In the genomic region with DNA sequence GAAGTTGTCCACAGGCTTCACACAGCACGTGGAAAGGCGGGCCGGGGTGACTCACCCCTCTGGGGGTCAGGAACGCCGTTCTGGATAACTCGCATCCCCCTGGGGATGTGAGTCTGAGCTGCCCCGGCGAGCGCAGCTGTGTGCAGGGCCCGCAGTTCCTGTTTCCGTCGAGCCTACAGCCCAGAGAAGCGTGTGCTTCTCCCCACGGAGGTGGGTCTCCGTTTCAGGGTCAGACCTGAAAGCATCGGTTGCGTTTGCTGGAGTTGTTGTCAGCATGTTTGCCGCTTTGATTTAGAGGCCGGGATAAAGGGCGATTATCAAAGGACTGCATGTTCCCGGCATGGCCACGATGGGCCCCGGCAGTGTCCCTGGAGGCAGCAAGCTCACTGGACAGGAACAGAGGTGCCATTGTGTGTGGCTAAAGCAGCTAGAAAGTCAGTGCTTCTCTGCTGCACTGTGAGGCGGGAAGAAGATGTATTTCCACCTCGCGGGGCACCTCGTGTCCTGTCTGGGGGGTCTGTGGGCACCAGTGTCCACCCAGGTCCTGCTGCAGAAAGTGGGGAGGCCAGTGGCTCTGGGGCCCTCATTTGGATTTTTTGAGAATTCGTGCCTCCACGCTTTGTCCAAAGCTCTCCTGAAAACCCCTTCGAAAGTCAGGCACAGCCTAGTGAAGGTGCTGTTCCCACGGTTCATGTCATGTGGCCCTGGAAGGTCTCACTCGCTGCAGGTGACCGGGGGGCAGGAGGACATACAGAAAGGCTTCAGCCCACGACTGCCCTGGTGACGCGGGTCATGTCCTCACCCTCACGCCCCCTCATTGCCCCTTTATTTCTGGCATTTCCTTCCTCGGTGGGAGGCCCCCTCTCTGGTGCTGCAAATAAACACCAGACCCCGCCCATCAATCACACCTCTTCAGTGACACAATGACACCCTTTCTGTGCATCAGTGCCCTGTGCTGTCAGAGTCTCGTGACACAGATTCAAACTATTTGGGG, we compare ENCODE assay signal across 1 cellular context.
TF ChIP-seq lines count a peak whose summit lies in the region.

No MANE protein-coding gene starts in this region.

TF ChIP-seq in HepG2, 621 proteins besides CTCF, POLR2A, EP300 and RAD21 (continues in another document):
- no peak for TF ChIP-seq SUZ12 (IDR thresholded peaks at IDR 0.05; ENCODE audit: low read depth, low read length)
- TF ChIP-seq TEAD2 (CRISPR knock-in tag; IDR thresholded peaks at IDR 0.05), result no peak
- no peak for TF ChIP-seq THAP8 (CRISPR knock-in tag; IDR thresholded peaks at IDR 0.05; ENCODE audit: borderline replicate concordance)
- TF ChIP-seq GLI4 (CRISPR knock-in tag; IDR thresholded peaks at IDR 0.05; ENCODE audit: borderline replicate concordance), result no peak
- TF ChIP-seq EEA1 (CRISPR knock-in tag; IDR thresholded peaks at IDR 0.05; ENCODE audit: borderline replicate concordance), result no peak
- no peak for TF ChIP-seq FOXP1 (IDR thresholded peaks at IDR 0.05)
- no peak for TF ChIP-seq FOXP1 (CRISPR knock-in tag; IDR thresholded peaks at IDR 0.05)
- no peak for TF ChIP-seq HHEX (CRISPR knock-in tag; IDR thresholded peaks at IDR 0.05)
- peak; percentile 25; the same call in 1 of the 2 replicates for TF ChIP-seq ZNF598 (CRISPR knock-in tag; IDR thresholded peaks at IDR 0.05; ENCODE audit: borderline replicate concordance)
- no peak for TF ChIP-seq ZNF552 (CRISPR knock-in tag; IDR thresholded peaks at IDR 0.05; ENCODE audit: borderline replicate concordance)
- TF ChIP-seq ZBTB4 (CRISPR knock-in tag; IDR thresholded peaks at IDR 0.05; ENCODE audit: borderline replicate concordance), result peak; percentile 67; the same call in 1 of the 2 replicates
- TF ChIP-seq ZNF230 (CRISPR knock-in tag; IDR thresholded peaks at IDR 0.05), result no peak
- TF ChIP-seq MIXL1 (CRISPR knock-in tag; IDR thresholded peaks at IDR 0.05), result no peak
- TF ChIP-seq ASH2L (IDR thresholded peaks at IDR 0.05; ENCODE audit: insufficient read length, low read depth, low read length), result peak; percentile 73
- peak; percentile 21; the same call in 1 of the 2 replicates for TF ChIP-seq ZNF607 (CRISPR knock-in tag; IDR thresholded peaks at IDR 0.05; ENCODE audit: borderline replicate concordance)
- TF ChIP-seq, protein P1, sequence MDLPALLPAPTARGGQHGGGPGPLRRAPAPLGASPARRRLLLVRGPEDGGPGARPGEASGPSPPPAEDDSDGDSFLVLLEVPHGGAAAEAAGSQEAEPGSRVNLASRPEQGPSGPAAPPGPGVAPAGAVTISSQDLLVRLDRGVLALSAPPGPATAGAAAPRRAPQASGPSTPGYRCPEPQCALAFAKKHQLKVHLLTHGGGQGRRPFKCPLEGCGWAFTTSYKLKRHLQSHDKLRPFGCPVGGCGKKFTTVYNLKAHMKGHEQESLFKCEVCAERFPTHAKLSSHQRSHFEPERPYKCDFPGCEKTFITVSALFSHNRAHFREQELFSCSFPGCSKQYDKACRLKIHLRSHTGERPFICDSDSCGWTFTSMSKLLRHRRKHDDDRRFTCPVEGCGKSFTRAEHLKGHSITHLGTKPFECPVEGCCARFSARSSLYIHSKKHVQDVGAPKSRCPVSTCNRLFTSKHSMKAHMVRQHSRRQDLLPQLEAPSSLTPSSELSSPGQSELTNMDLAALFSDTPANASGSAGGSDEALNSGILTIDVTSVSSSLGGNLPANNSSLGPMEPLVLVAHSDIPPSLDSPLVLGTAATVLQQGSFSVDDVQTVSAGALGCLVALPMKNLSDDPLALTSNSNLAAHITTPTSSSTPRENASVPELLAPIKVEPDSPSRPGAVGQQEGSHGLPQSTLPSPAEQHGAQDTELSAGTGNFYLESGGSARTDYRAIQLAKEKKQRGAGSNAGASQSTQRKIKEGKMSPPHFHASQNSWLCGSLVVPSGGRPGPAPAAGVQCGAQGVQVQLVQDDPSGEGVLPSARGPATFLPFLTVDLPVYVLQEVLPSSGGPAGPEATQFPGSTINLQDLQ (CRISPR knock-in tag; IDR thresholded peaks at IDR 0.05), result no peak
- TF ChIP-seq PITX1 (CRISPR knock-in tag; IDR thresholded peaks at IDR 0.05), result no peak
- TF ChIP-seq ARID2 (CRISPR knock-in tag; IDR thresholded peaks at IDR 0.05; ENCODE audit: borderline replicate concordance), result 0 out of 2 replicates have a peak, but pooled peaks have one; percentile 66
- no peak for TF ChIP-seq BORCS8-MEF2B (CRISPR knock-in tag; IDR thresholded peaks at IDR 0.05)
- no peak for TF ChIP-seq ZNF460 (CRISPR knock-in tag; IDR thresholded peaks at IDR 0.05; ENCODE audit: borderline replicate concordance)
- TF ChIP-seq SRY (CRISPR knock-in tag; IDR thresholded peaks at IDR 0.05), result no peak
- TF ChIP-seq, protein P2, sequence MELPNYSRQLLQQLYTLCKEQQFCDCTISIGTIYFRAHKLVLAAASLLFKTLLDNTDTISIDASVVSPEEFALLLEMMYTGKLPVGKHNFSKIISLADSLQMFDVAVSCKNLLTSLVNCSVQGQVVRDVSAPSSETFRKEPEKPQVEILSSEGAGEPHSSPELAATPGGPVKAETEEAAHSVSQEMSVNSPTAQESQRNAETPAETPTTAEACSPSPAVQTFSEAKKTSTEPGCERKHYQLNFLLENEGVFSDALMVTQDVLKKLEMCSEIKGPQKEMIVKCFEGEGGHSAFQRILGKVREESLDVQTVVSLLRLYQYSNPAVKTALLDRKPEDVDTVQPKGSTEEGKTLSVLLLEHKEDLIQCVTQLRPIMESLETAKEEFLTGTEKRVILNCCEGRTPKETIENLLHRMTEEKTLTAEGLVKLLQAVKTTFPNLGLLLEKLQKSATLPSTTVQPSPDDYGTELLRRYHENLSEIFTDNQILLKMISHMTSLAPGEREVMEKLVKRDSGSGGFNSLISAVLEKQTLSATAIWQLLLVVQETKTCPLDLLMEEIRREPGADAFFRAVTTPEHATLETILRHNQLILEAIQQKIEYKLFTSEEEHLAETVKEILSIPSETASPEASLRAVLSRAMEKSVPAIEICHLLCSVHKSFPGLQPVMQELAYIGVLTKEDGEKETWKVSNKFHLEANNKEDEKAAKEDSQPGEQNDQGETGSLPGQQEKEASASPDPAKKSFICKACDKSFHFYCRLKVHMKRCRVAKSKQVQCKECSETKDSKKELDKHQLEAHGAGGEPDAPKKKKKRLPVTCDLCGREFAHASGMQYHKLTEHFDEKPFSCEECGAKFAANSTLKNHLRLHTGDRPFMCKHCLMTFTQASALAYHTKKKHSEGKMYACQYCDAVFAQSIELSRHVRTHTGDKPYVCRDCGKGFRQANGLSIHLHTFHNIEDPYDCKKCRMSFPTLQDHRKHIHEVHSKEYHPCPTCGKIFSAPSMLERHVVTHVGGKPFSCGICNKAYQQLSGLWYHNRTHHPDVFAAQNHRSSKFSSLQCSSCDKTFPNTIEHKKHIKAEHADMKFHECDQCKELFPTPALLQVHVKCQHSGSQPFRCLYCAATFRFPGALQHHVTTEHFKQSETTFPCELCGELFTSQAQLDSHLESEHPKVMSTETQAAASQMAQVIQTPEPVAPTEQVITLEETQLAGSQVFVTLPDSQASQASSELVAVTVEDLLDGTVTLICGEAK (IDR thresholded peaks at IDR 0.05), result no peak
- TF ChIP-seq, protein P2 (CRISPR knock-in tag; IDR thresholded peaks at IDR 0.05), result no peak; the same call in 1 of the 2 replicates
- peak; percentile 61 for TF ChIP-seq ZFY (CRISPR knock-in tag; IDR thresholded peaks at IDR 0.05)
- TF ChIP-seq SRSF9 (IDR thresholded peaks at IDR 0.05; ENCODE audit: borderline replicate concordance, insufficient read depth, low read depth, low read length, poor library complexity, severe bottlenecking), result no peak
- TF ChIP-seq ARNTL (CRISPR knock-in tag; IDR thresholded peaks at IDR 0.05), result no peak
- TF ChIP-seq NFKBIZ (CRISPR knock-in tag; IDR thresholded peaks at IDR 0.05), result no peak
- TF ChIP-seq PAX8 (CRISPR knock-in tag; IDR thresholded peaks at IDR 0.05; ENCODE audit: borderline replicate concordance), result no peak
- no peak; the same call in 1 of the 2 replicates for TF ChIP-seq ZNF350 (CRISPR knock-in tag; IDR thresholded peaks at IDR 0.05; ENCODE audit: borderline replicate concordance, low read depth)
- TF ChIP-seq TCF12 (IDR thresholded peaks at IDR 0.05), result no peak
- TF ChIP-seq TCF12 (CRISPR knock-in tag; IDR thresholded peaks at IDR 0.05), result no peak
- TF ChIP-seq ZFP41 (CRISPR knock-in tag; IDR thresholded peaks at IDR 0.05; ENCODE audit: borderline replicate concordance), result no peak
- TF ChIP-seq ELF1 (CRISPR knock-in tag; IDR thresholded peaks at IDR 0.05), result peak; percentile 79
- no peak for TF ChIP-seq NFE2L1 (CRISPR knock-in tag; IDR thresholded peaks at IDR 0.05; ENCODE audit: borderline replicate concordance)
- TF ChIP-seq ZMAT3 (CRISPR knock-in tag; conservative IDR thresholded peaks at IDR 0.05), result peak; percentile 54; the same call in 1 of the 2 replicates
- TF ChIP-seq SATB2 (CRISPR knock-in tag; IDR thresholded peaks at IDR 0.05), result no peak
- no peak for TF ChIP-seq ZNF124 (CRISPR knock-in tag; IDR thresholded peaks at IDR 0.05)
- no peak for TF ChIP-seq ADNP (CRISPR knock-in tag; IDR thresholded peaks at IDR 0.05)
- TF ChIP-seq ZNF282 (IDR thresholded peaks at IDR 0.05; ENCODE audit: partially characterized antibody), result no peak
- TF ChIP-seq PLRG1 (conservative IDR thresholded peaks at IDR 0.05), result no peak
- no peak for TF ChIP-seq KLF12 (CRISPR knock-in tag; IDR thresholded peaks at IDR 0.05; ENCODE audit: borderline replicate concordance)
- TF ChIP-seq CENPT (CRISPR knock-in tag; IDR thresholded peaks at IDR 0.05; ENCODE audit: low read depth), result 0 out of 2 replicates have a peak, but pooled peaks have one; percentile 61
- TF ChIP-seq DZIP1 (CRISPR knock-in tag; IDR thresholded peaks at IDR 0.05), result no peak
- TF ChIP-seq ZNF572 (CRISPR knock-in tag; IDR thresholded peaks at IDR 0.05), result no peak
- TF ChIP-seq ZFP36 (IDR thresholded peaks at IDR 0.05; ENCODE audit: borderline replicate concordance, low read depth, low read length, partially characterized antibody), result no peak
- TF ChIP-seq ZBTB7B (CRISPR knock-in tag; IDR thresholded peaks at IDR 0.05), result no peak; the same call in 1 of the 2 replicates
